In the genomic region with DNA sequence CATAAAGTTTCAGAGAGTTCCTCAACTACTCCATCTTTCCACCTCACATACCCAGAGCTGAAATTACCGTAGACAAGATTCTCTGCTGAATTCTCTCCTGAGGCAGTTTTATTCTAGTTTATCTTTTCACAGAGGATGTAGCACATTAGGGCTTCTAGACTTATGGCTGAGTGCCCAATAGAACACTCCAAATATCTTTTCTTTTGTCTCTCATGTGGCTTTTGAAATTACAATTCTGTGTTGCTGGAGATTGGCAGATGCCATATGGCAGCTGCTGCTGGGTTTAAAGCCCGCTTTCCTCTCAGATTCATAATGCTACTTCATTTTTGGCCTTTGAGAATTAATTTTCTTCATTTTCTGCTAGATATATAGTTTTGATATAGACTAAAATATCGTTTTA, we compare ENCODE assay signal across 17 cellular contexts.
A peak's percentile ranks its signal among the peaks of the same experiment; 100 is the strongest.
DNase-seq lines count a peak whose midpoint lies in the region; ATAC-seq lines count a peak whose summit lies in the region.
"Had no signal": no experiment of that assay in that cellular context is flagged by ENCODE, and none has a peak within 500 bp of the region (broad histone marks: within the 10 kb centered on the region; RNA-seq: fewer than 3 reads in every experiment).

No MANE protein-coding gene starts in this region.

- DNase-seq in DMS 273 treated with DMSO at 0.1 percent for 48 hours (lab: John Stamatoyannopoulos, UW) (peak; percentile 29), NCI-H1105 (lab: John Stamatoyannopoulos, UW) (peak; percentile 6), NCI-H2171 treated with DMSO at 0.1 percent for 48 hours (lab: John Stamatoyannopoulos, UW) (peak; percentile 62), cerebellum (ENCODE audit: low spot score) (peak; percentile 40), NCI-H510A treated with DMSO at 0.1 percent for 48 hours (lab: John Stamatoyannopoulos, UW) (no peak)
- DNase-seq in activated CD4-positive, alpha-beta T cell treated with anti-CD3 and anti-CD28 coated beads for 1 hour, result no peak
- DNase-seq: CD8-positive, alpha-beta memory T cell; DMS53; GM23248; IMR-90; Kasumi-1; NCI-H1930; PC-3; T-helper 9 cell had no signal

- ATAC-seq in GM19395 (IDR thresholded peaks at IDR 0.05; ENCODE audit: unreplicated experiment), result no peak
- ATAC-seq: GM12878, HCT116, PC-3 had no signal

Comparison
In these comparisons a context has a peak if more than half of its experiments do, and no peak if none do; other contexts are left out.
1. DNase-seq: peak in DMS 273 treated with DMSO at 0.1 percent for 48 hours (single experiment), NCI-H1105 (single experiment), NCI-H2171 treated with DMSO at 0.1 percent for 48 hours (single experiment) and cerebellum (single experiment); none in NCI-H510A treated with DMSO at 0.1 percent for 48 hours (single experiment) and activated CD4-positive, alpha-beta T cell treated with anti-CD3 and anti-CD28 coated beads for 1 hour (single experiment).